Comparison of ENCODE assay signal across 15 cellular contexts in the genomic region with DNA sequence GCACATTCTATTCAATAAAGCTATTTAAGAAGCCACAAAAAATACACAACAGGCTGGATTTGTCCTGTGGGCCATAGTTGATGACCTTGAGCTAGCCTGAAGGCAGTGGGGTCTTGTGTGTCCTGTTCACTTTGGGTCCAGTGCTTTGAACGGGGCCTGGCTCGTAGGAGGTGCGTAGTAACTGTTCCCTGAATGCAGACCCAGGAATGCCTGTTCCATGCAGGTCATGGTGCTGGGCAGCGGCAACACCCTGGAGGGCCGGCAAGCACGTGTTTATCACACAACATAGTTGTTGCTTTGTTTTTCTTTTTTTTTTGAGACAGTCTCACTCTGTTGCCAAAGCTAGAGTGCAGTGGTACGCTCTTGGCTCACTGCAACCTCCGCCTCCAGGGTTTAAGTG.
DNase-seq lines count a peak whose midpoint lies in the region; ATAC-seq and TF ChIP-seq lines count a peak whose summit lies in the region.
"Had no signal": no experiment of that assay in that cellular context is flagged by ENCODE, and none has a peak within 500 bp of the region (broad histone marks: within the 10 kb centered on the region; RNA-seq: fewer than 3 reads in every experiment).

No MANE protein-coding gene starts in this region.

- H3K4me3 ChIP-seq in right atrium auricular region (no peak overlapping the region), neuronal stem cell (ENCODE audit: low read length in 2 of 2) (no peak overlapping the region), uterus (no peak overlapping the region)
- H3K4me3 ChIP-seq: HAP-1 had no signal

- intact Hi-C loops in Right ventricle myocardium superior (cut with DNase I) (no loop called here), left ventricle myocardium superior (cut with micrococcal nuclease) (no loop called here), uterus (cut with DNase I; ENCODE audit: low total_unique reads) (no loop called here)

- H3K27ac ChIP-seq in right atrium auricular region (no peak overlapping the region), neuronal stem cell (replicated peaks; ENCODE audit: low read length) (no peak overlapping the region), uterus (peak overlapping the region; percentile 8 to 41)
- H3K27ac ChIP-seq: 22Rv1, HL-60 had no signal

- ATAC-seq in Right ventricle myocardium superior (ENCODE audit: poor library complexity) = peak; percentile 15
- ATAC-seq in left ventricle myocardium superior = peak; percentile 21
- no peak for ATAC-seq in HG03460 (IDR thresholded peaks at IDR 0.05; ENCODE audit: unreplicated experiment)
- ATAC-seq: CD8-positive, alpha-beta T cell had no signal

- no peaks in the 10 kb centered on the region for H3K79me1 ChIP-seq in neuronal stem cell (ENCODE audit: low read depth, low read length)

- no peak for TF ChIP-seq CTCF in right atrium auricular region (IDR thresholded peaks at IDR 0.05)
- no peak for TF ChIP-seq CTCF in uterus (IDR thresholded peaks at IDR 0.05)

- H3K9me3 ChIP-seq in right atrium auricular region (no peaks in the 10 kb centered on the region), neuronal stem cell (replicated peaks in 1 of 2; ENCODE audit: control insufficient read depth in 2 of 2, insufficient read depth in 1 of 2, low read depth in 1 of 2, low read length in 2 of 2) (peaks cover 0 to 3% of the 10 kb centered on the region in 2 donors), uterus (no peaks in the 10 kb centered on the region)
- H3K9me3 ChIP-seq: HAP-1 had no signal

- WGBS in neuronal stem cell (ENCODE audit: extremely low coverage in 2 of 2, insufficient read length in 2 of 2, insufficient replicate concordance in 1 of 2), 2 donors = no CpG with 5 or more reads among the region's 8 CpGs

- no peak overlapping the region for H3K4ac ChIP-seq in neuronal stem cell (ENCODE audit: low read length)

- H3K18ac ChIP-seq in neuronal stem cell (ENCODE audit: low read length) = no peak overlapping the region

- H2AK5ac ChIP-seq in neuronal stem cell (ENCODE audit: low read depth, low read length) = no peak overlapping the region

- no peak overlapping the region for H2AFZ ChIP-seq in neuronal stem cell (ENCODE audit: low read length)

- no peak overlapping the region for H4K8ac ChIP-seq in neuronal stem cell (ENCODE audit: low read depth, low read length)

- peak overlapping the region; percentile 9 for H3K9ac ChIP-seq in neuronal stem cell (ENCODE audit: low read depth, low read length, poor library complexity)

- no peak overlapping the region for H2BK12ac ChIP-seq in neuronal stem cell (ENCODE audit: low read length)

- no peak for TF ChIP-seq POLR2A in uterus (IDR thresholded peaks at IDR 0.05)

- H2BK15ac ChIP-seq in neuronal stem cell (ENCODE audit: low read length) = no peak overlapping the region

- H3K36me3 ChIP-seq in right atrium auricular region (no peaks in the 10 kb centered on the region), neuronal stem cell (replicated peaks in 1 of 2; ENCODE audit: control insufficient read depth in 2 of 2, insufficient read depth in 2 of 2, low read length in 2 of 2) (no peaks in the 10 kb centered on the region), uterus (no peaks in the 10 kb centered on the region)
- H3K36me3 ChIP-seq: HAP-1 had no signal

- H2BK5ac ChIP-seq in neuronal stem cell (ENCODE audit: low read length) = no peak overlapping the region

- H3K27me3 ChIP-seq in right atrium auricular region (no peaks in the 10 kb centered on the region), neuronal stem cell (ENCODE audit: control insufficient read depth in 3 of 3, insufficient read depth in 3 of 3, low read depth in 1 of 3, low read length in 3 of 3) (no peaks in the 10 kb centered on the region), uterus (no peaks in the 10 kb centered on the region)

- no peak overlapping the region for H4K91ac ChIP-seq in neuronal stem cell (ENCODE audit: low read depth, low read length, poor library complexity)

- DNase-seq in Right ventricle myocardium superior = no peak
- DNase-seq in right atrium auricular region (ENCODE audit: low spot score) = no peak
- DNase-seq in left ventricle myocardium superior = no peak
- no peak for DNase-seq in neuronal stem cell (ENCODE audit: low spot score)
- DNase-seq in uterus = no peak
- DNase-seq in DMS153 treated with DMSO at 0.1 percent for 48 hours (lab: John Stamatoyannopoulos, UW; ENCODE audit: unreplicated experiment) = no peak
- DNase-seq: CD8-positive, alpha-beta T cell; COR-L47; DMS153; DND-41; GDM1 had no signal

- no peak overlapping the region for H3K14ac ChIP-seq in neuronal stem cell (ENCODE audit: low read length)

- peaks cover 0 to 29% of the 10 kb centered on the region in 2 donors for H3K4me1 ChIP-seq in right atrium auricular region
- no peaks in the 10 kb centered on the region for H3K4me1 ChIP-seq in neuronal stem cell (ENCODE audit: control insufficient read depth in 2 of 2, insufficient read depth in 1 of 2, low read depth in 1 of 2, low read length in 2 of 2)
- no peaks in the 10 kb centered on the region for H3K4me1 ChIP-seq in uterus
- H3K4me1 ChIP-seq: HAP-1 had no signal

- H3K4me2 ChIP-seq in neuronal stem cell (ENCODE audit: insufficient read depth, low read length, poor library complexity, severe bottlenecking) = no peak overlapping the region

- no peak overlapping the region for H3K23ac ChIP-seq in neuronal stem cell (ENCODE audit: low read depth, low read length, poor library complexity)

- H2BK120ac ChIP-seq in neuronal stem cell (ENCODE audit: low read depth, low read length) = no peak overlapping the region

Comparison
In these comparisons a context has a peak if more than half of its experiments do, and no peak if none do; other contexts are left out.
1. H3K27ac ChIP-seq: peak in uterus (2 of 2); none in right atrium auricular region (0 of 2) and neuronal stem cell (single experiment).